In genomic region chr3:169526246-169526645, GRCh38 we compare ENCODE assay signal across 24 cellular contexts.
DNase-seq lines count a peak whose midpoint lies in the region; ATAC-seq and TF ChIP-seq lines count a peak whose summit lies in the region.
"Had no signal": no experiment of that assay in that cellular context is flagged by ENCODE, and none has a peak within 500 bp of the region (broad histone marks: within the 10 kb centered on the region; RNA-seq: fewer than 3 reads in every experiment).

No MANE protein-coding gene starts in this region.

- no peaks in the 10 kb centered on the region for H3K4me1 ChIP-seq in mammary epithelial cell (ENCODE audit: insufficient read depth, low read length)
- H3K4me1 ChIP-seq: gastrocnemius medialis, thyroid gland, vagina had no signal

- H3K36me3 ChIP-seq in mammary epithelial cell (ENCODE audit: insufficient read depth, low read length): no peaks in the 10 kb centered on the region
- H3K36me3 ChIP-seq in kidney epithelial cell (ENCODE audit: control insufficient read depth, insufficient read depth, low read length): no peaks in the 10 kb centered on the region
- no peaks in the 10 kb centered on the region for H3K36me3 ChIP-seq in WERI-Rb-1
- H3K36me3 ChIP-seq: gastrocnemius medialis, thyroid gland, vagina had no signal

- CTCF ChIA-PET in mammary epithelial cell (lab: Charles Lee; ENCODE audit: low non-redundant PET): no interaction called here

- in situ Hi-C loops in mammary epithelial cell (cut with MboI; ENCODE audit: low sequenced_read_pairs in 2 of 2): no loop called here

- H3K9me3 ChIP-seq in mammary epithelial cell (replicated peaks; ENCODE audit: insufficient read depth, low read length) (no peaks in the 10 kb centered on the region), WERI-Rb-1 (ENCODE audit: severe bottlenecking) (no peaks in the 10 kb centered on the region)
- H3K9me3 ChIP-seq: gastrocnemius medialis, thyroid gland, vagina had no signal

- H3K4me3 ChIP-seq in mammary epithelial cell (replicated peaks in 1 of 3; ENCODE audit: insufficient read depth in 1 of 3, low read depth in 2 of 3, low read length in 3 of 3) (no peak overlapping the region), kidney epithelial cell (ENCODE audit: low read depth, low read length) (no peak overlapping the region), WERI-Rb-1 (ENCODE audit: low read depth, low read length) (no peak overlapping the region)
- H3K4me3 ChIP-seq: gastrocnemius medialis, hepatocyte, thyroid gland, vagina had no signal

- H2AFZ ChIP-seq in mammary epithelial cell (ENCODE audit: low read depth, low read length): no peak overlapping the region
- H2AFZ ChIP-seq: hepatocyte had no signal

- no peaks in the 10 kb centered on the region for H3K27me3 ChIP-seq in mammary epithelial cell (ENCODE audit: insufficient read depth, low read length)
- H3K27me3 ChIP-seq in kidney epithelial cell (ENCODE audit: control insufficient read depth, insufficient read depth, low read length): no peaks in the 10 kb centered on the region
- H3K27me3 ChIP-seq in WERI-Rb-1 (ENCODE audit: insufficient read depth, low read depth, severe bottlenecking): no peaks in the 10 kb centered on the region
- H3K27me3 ChIP-seq: gastrocnemius medialis, hepatocyte, thyroid gland, vagina had no signal

- WGBS in mammary epithelial cell (ENCODE audit: low coverage, missing lambda C conversion rate): 23% methylated on average over 1 of the region's 1 CpG

- dilution Hi-C loops in mammary epithelial cell (cut with HindIII; ENCODE audit: low sequenced_read_pairs): no loop called here

- intact Hi-C loops in mammary epithelial cell (cut with micrococcal nuclease): no loop called here
- intact Hi-C loops in sciatic nerve (cut with DNase I): no loop called here

- TF ChIP-seq CTCF in mammary epithelial cell (conservative IDR thresholded peaks at IDR 0.05 in 1 of 2, IDR thresholded peaks at IDR 0.05 in 1 of 2; ENCODE audit: extremely low read depth in 1 of 2, insufficient read depth in 1 of 2, low read depth in 1 of 2, low read length in 2 of 2) (no peak), kidney epithelial cell (IDR thresholded peaks at IDR 0.05; ENCODE audit: insufficient read depth, low read length, poor library complexity, severe bottlenecking) (no peak), WERI-Rb-1 (IDR thresholded peaks at IDR 0.05; ENCODE audit: low read depth, low read length) (no peak)

- no peaks in the 10 kb centered on the region for H3K79me2 ChIP-seq in mammary epithelial cell (ENCODE audit: insufficient read depth, low read length)
- H3K79me2 ChIP-seq: hepatocyte had no signal

- no peak overlapping the region for H3K4me2 ChIP-seq in mammary epithelial cell (ENCODE audit: insufficient read depth, low read depth, low read length)
- H3K4me2 ChIP-seq: hepatocyte had no signal

- no TSS peak for BruUV-seq in mammary epithelial cell (replicated peaks; lab: Mats Ljungman, UMichigan)

- no peaks in the 10 kb centered on the region for H4K20me1 ChIP-seq in mammary epithelial cell (ENCODE audit: insufficient read depth, low read length)

- peak; percentile 19 for DNase-seq in Daoy (ENCODE audit: low read depth)
- DNase-seq in LoVo (ENCODE audit: low spot score): peak; percentile 2
- peak; percentile 32 for DNase-seq in mammary epithelial cell
- peak; percentile 5 for DNase-seq in kidney epithelial cell (ENCODE audit: low read depth)
- no peak for DNase-seq in NCI-H1694 treated with DMSO at 0.1 percent for 48 hours (lab: John Stamatoyannopoulos, UW)
- DNase-seq in sciatic nerve (ENCODE audit: low spot score): no peak
- no peak for DNase-seq in WERI-Rb-1
- DNase-seq: activated CD4-positive, alpha-beta T cell treated with anti-CD3 and anti-CD28 coated beads, Interleukin-2, amount 10 ng/mL, durations not matched to agents 7 days and 5 days; activated T-cell treated with anti-CD3 and anti-CD28 coated beads, Interleukin-2, amount 50 U/mL, for 4 hours; CD4-positive, CD25-positive, alpha-beta regulatory T cell; gastrocnemius medialis; KBM-7; MV-4-11; naive B cell; NCI-H524 treated with DMSO at 0.1 percent for 48 hours; NK-92 treated with Interleukin-12 subunit alpha and Interleukin-12 subunit beta, amount 100 ng/mL, for 24 hours; SIG-M5; stimulated activated naive CD8-positive, alpha-beta T cell treated with anti-CD3 and anti-CD28 coated beads, Interleukin-15, Interleukin-2, amounts not matched to agents 100 U/mL and 50 U/mL, for 24 hours; thyroid gland had no signal

- H3K27ac ChIP-seq in mammary epithelial cell (ENCODE audit: insufficient read depth, low read depth, low read length): no peak overlapping the region
- no peak overlapping the region for H3K27ac ChIP-seq in WERI-Rb-1
- H3K27ac ChIP-seq: gastrocnemius medialis, hepatocyte, thyroid gland, vagina, VCaP had no signal

- H3K9ac ChIP-seq in mammary epithelial cell (ENCODE audit: insufficient read depth, low read length): no peak overlapping the region

- ATAC-seq in sciatic nerve (no peak), GM18519 (IDR thresholded peaks at IDR 0.05; ENCODE audit: low FRiP score, unreplicated experiment) (no peak)
- ATAC-seq: activated T-cell treated with anti-CD3 and anti-CD28 coated beads, Interleukin-2, amount 50 U/mL, for 4 hours; gastrocnemius medialis; left lobe of liver; stimulated activated naive CD8-positive, alpha-beta T cell treated with anti-CD3 and anti-CD28 coated beads, Interleukin-15, Interleukin-2, amounts not matched to agents 100 U/mL and 50 U/mL, for 24 hours had no signal

Comparison
In these comparisons a context has a peak if more than half of its experiments do, and no peak if none do; other contexts are left out.
1. DNase-seq: peak in Daoy (single experiment), LoVo (single experiment), mammary epithelial cell (single experiment) and kidney epithelial cell (single experiment); none in NCI-H1694 treated with DMSO at 0.1 percent for 48 hours (single experiment), sciatic nerve (single experiment) and WERI-Rb-1 (single experiment).